Comparison of ENCODE assay signal across 8 cellular contexts in the genomic region with DNA sequence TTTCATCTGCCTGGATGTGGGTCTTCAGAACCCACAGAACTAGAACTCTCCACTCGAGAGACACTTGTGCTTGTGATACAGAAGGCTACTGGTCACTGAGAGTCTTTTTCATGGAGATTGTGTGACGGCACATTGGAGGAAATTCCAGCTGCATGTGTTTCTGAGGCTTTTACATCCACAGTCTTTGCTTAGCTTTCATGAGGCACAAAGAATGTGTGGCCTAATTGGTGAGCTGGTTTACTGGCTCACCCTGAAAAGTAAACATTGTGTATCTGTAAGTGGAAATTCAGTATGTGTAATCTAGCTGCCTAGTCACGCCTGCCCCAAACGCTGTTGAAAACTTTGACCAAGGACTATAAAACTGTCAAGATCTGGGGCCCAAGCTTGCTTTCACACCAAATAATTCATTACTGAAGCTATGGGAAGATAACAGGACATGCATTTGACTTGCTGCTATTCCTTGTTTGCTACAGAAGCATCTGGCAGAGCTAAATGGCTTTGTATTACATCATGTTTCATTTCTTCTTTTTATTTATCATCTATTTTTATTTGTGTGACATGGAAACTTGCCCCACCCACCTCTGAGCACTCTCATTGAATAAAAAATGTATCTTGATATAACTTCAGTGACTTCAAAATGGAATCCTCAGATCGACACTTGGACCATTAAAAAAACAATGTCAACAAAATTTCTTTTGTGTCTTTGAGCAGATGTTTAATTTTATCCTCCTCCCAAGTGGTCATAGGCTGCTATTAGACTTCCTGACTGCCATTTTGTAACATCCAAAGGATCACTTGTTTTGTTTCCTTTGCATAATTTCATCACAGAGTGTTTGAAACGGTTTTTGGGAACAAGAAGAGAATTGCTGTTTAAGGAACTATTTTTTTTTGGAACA.
A peak's percentile ranks its signal among the peaks of the same experiment; 100 is the strongest.
DNase-seq lines count a peak whose midpoint lies in the region; ATAC-seq and TF ChIP-seq lines count a peak whose summit lies in the region.
"Had no signal": no experiment of that assay in that cellular context is flagged by ENCODE, and none has a peak within 500 bp of the region (broad histone marks: within the 10 kb centered on the region; RNA-seq: fewer than 3 reads in every experiment).

No MANE protein-coding gene starts in this region.

- no peaks in the 10 kb centered on the region for H3K36me3 ChIP-seq in stomach

- no peak for TF ChIP-seq POLR2A in stomach (IDR thresholded peaks at IDR 0.05)

- 23 to 38% (median 31%) methylated on average over 6 of the region's 6 CpGs for WGBS in stomach, 5 donors

- H3K4me1 ChIP-seq in stomach: peaks cover 16 to 48% (median 31%) of the 10 kb centered on the region in 4 donors

- peak; percentile 98 for DNase-seq in HCEC 1CT
- DNase-seq in NOMO-1 treated with DMSO at 0.1 percent for 48 hours (lab: John Stamatoyannopoulos, UW; ENCODE audit: unreplicated experiment): peak; percentile 96
- DNase-seq in fibroblast of peridontal ligament (ENCODE audit: extremely low read depth): peak; percentile 96
- peak; percentile 59 for DNase-seq in stomach
- DNase-seq: activated CD4-positive, alpha-beta T cell treated with anti-CD3 and anti-CD28 coated beads for 48 hours had no signal

- H3K9me3 ChIP-seq in stomach: no peaks in the 10 kb centered on the region

- H3K27ac ChIP-seq in stomach: peak overlapping the region; percentile 62 to 79 (median 77)

- intact Hi-C loops in stomach (cut with DNase I; ENCODE audit: low total_unique reads): no loop called here

- TF ChIP-seq EP300 in stomach (IDR thresholded peaks at IDR 0.05): no peak

- H3K27me3 ChIP-seq in stomach: no peaks in the 10 kb centered on the region

- ATAC-seq in HG03565 (IDR thresholded peaks at IDR 0.05; ENCODE audit: unreplicated experiment) (no peak), GM18858 (IDR thresholded peaks at IDR 0.05; ENCODE audit: unreplicated experiment) (no peak), GM18907 (IDR thresholded peaks at IDR 0.05; ENCODE audit: unreplicated experiment) (no peak)

- no peak overlapping the region for H3K4me3 ChIP-seq in stomach

- no peak for TF ChIP-seq CTCF in stomach (IDR thresholded peaks at IDR 0.05)
